8 cellular contexts compared by ENCODE assay signal in genomic region chr10:63976538-63976937, GRCh38.
DNase-seq lines count a peak whose midpoint lies in the region; ATAC-seq and TF ChIP-seq lines count a peak whose summit lies in the region.

No MANE protein-coding gene starts in this region.

- no peaks in the 10 kb centered on the region for H3K4me1 Mint-ChIP-seq in activated CD8-positive, alpha-beta T cell treated with anti-CD3 and anti-CD28 coated beads, Interleukin-2, amount 10 ng/mL, durations not matched to agents 7 days and 5 days (ENCODE audit: low read depth)

- ATAC-seq in activated CD8-positive, alpha-beta T cell treated with anti-CD3 and anti-CD28 coated beads, Interleukin-2, amount 10 ng/mL, durations not matched to agents 7 days and 5 days: peak; percentile 82

- DNase-seq in AG04449 (ENCODE audit: low read depth, low spot score): no peak
- DNase-seq in GM12865 (ENCODE audit: low read depth): peak; percentile 68
- DNase-seq in HAP-1 (ENCODE audit: low spot score in 2 of 2): peak; percentile 56 to 88
- peak; percentile 60 to 71 for DNase-seq in Kasumi-1 (lab: John Stamatoyannopoulos, UW)
- DNase-seq in activated CD8-positive, alpha-beta T cell treated with anti-CD3 and anti-CD28 coated beads, Interleukin-2, amount 10 ng/mL, durations not matched to agents 7 days and 5 days: peak; percentile 50
- no peak for DNase-seq in left ventricle myocardium inferior
- DNase-seq in stimulated activated CD4-positive, alpha-beta T cell treated with anti-CD3 and anti-CD28 coated beads, Interleukin-15, amount 100 ng/mL, for 48 hours (ENCODE audit: low read depth in 2 of 2): peak; percentile 6 to 28
- DNase-seq in activated gamma-delta T cell (lab: John Stamatoyannopoulos, UW): no peak

- H3K4me1 ChIP-seq in HAP-1: no peaks in the 10 kb centered on the region; the same call in 1 of the 2 replicates
- H3K4me1 ChIP-seq in left ventricle myocardium inferior: no peaks in the 10 kb centered on the region

- H3K4me3 ChIP-seq in AG04449 (ENCODE audit: low read depth, low read length): no peak overlapping the region
- no peak overlapping the region for H3K4me3 ChIP-seq in GM12865 (ENCODE audit: low read depth, low read length)
- H3K4me3 ChIP-seq in HAP-1: no peak overlapping the region
- no peak overlapping the region for H3K4me3 ChIP-seq in left ventricle myocardium inferior

- H3K36me3 Mint-ChIP-seq in activated CD8-positive, alpha-beta T cell treated with anti-CD3 and anti-CD28 coated beads, Interleukin-2, amount 10 ng/mL, durations not matched to agents 7 days and 5 days (ENCODE audit: low read depth): no peaks in the 10 kb centered on the region

- CTCF ChIA-PET in AG04449 (lab: Yijun Ruan, JAX): interaction anchor here (0.7 to 5.4 kb wide), 22 partner anchors 8 to 109 kb away, joined by 3 to 112 read pairs (median 7); no protein-coding TSS in a partner anchor
- CTCF ChIA-PET in activated CD8-positive, alpha-beta T cell treated with anti-CD3 and anti-CD28 coated beads, Interleukin-2, amount 10 ng/mL, durations not matched to agents 7 days and 5 days (lab: Charles Lee): interaction anchor here (0.8 to 2.6 kb wide), 10 partner anchors 9 to 145 kb away, joined by 3 to 34 read pairs (median 6); no protein-coding TSS in a partner anchor

- in situ Hi-C loops in HAP-1 (cut with MboI; ENCODE audit: low sequenced_read_pairs): loop anchor here (5.0 kb wide), 1 partner anchor 109 kb away; no protein-coding TSS in a partner anchor

- no peaks in the 10 kb centered on the region for H3K27me3 ChIP-seq in HAP-1 (ENCODE audit: low read depth)
- no peaks in the 10 kb centered on the region for H3K27me3 ChIP-seq in left ventricle myocardium inferior (ENCODE audit: low read depth)

- H3K9me3 Mint-ChIP-seq in activated CD8-positive, alpha-beta T cell treated with anti-CD3 and anti-CD28 coated beads, Interleukin-2, amount 10 ng/mL, durations not matched to agents 7 days and 5 days (ENCODE audit: insufficient read depth): no peaks in the 10 kb centered on the region

- no peak overlapping the region for H3K27ac Mint-ChIP-seq in activated CD8-positive, alpha-beta T cell treated with anti-CD3 and anti-CD28 coated beads, Interleukin-2, amount 10 ng/mL, durations not matched to agents 7 days and 5 days

- H3K27ac ChIP-seq in left ventricle myocardium inferior (replicated peaks): no peak overlapping the region

- no peak overlapping the region for H3K4me3 Mint-ChIP-seq in activated CD8-positive, alpha-beta T cell treated with anti-CD3 and anti-CD28 coated beads, Interleukin-2, amount 10 ng/mL, durations not matched to agents 7 days and 5 days

- TF ChIP-seq CTCF in AG04449 (IDR thresholded peaks at IDR 0.05; ENCODE audit: insufficient read depth, low read length, missing control alignments): peak; percentile 67
- peak; percentile 74 for TF ChIP-seq CTCF in GM12865 (IDR thresholded peaks at IDR 0.05; ENCODE audit: insufficient read depth, low read depth, low read length, missing control alignments)
- TF ChIP-seq CTCF in left ventricle myocardium inferior (IDR thresholded peaks at IDR 0.05; ENCODE audit: borderline replicate concordance): peak; percentile 51

- no peaks in the 10 kb centered on the region for H3K36me3 ChIP-seq in HAP-1 (replicated peaks)
- no peaks in the 10 kb centered on the region for H3K36me3 ChIP-seq in left ventricle myocardium inferior

- intact Hi-C loops in left ventricle myocardium inferior (cut with micrococcal nuclease): no loop called here

- POLR2A ChIA-PET in AG04449 (lab: Yijun Ruan, JAX): no interaction called here
- POLR2A ChIA-PET in activated CD8-positive, alpha-beta T cell treated with anti-CD3 and anti-CD28 coated beads, Interleukin-2, amount 10 ng/mL, durations not matched to agents 7 days and 5 days (lab: Charles Lee): no interaction called here

- H3K9me3 ChIP-seq in HAP-1 (no peaks in the 10 kb centered on the region), left ventricle myocardium inferior (replicated peaks) (no peaks in the 10 kb centered on the region)

- H3K27me3 Mint-ChIP-seq in activated CD8-positive, alpha-beta T cell treated with anti-CD3 and anti-CD28 coated beads, Interleukin-2, amount 10 ng/mL, durations not matched to agents 7 days and 5 days (ENCODE audit: low read depth): no peaks in the 10 kb centered on the region

Comparison
In these comparisons a context has a peak if more than half of its experiments do, and no peak if none do; other contexts are left out.
1. DNase-seq: peak in GM12865 (single experiment), HAP-1 (2 of 2), Kasumi-1 (2 of 2), activated CD8-positive, alpha-beta T cell treated with anti-CD3 and anti-CD28 coated beads, Interleukin-2, amount 10 ng/mL, durations not matched to agents 7 days and 5 days (single experiment) and stimulated activated CD4-positive, alpha-beta T cell treated with anti-CD3 and anti-CD28 coated beads, Interleukin-15, amount 100 ng/mL, for 48 hours (2 of 2); none in AG04449 (single experiment), left ventricle myocardium inferior (single experiment) and activated gamma-delta T cell (single experiment).
2. Peak in every context shown above with its lines, with median percentiles within 50 percentile points of each other: CTCF ChIP-seq.